ENCODE assay signal across 27 cellular contexts in the genomic region with DNA sequence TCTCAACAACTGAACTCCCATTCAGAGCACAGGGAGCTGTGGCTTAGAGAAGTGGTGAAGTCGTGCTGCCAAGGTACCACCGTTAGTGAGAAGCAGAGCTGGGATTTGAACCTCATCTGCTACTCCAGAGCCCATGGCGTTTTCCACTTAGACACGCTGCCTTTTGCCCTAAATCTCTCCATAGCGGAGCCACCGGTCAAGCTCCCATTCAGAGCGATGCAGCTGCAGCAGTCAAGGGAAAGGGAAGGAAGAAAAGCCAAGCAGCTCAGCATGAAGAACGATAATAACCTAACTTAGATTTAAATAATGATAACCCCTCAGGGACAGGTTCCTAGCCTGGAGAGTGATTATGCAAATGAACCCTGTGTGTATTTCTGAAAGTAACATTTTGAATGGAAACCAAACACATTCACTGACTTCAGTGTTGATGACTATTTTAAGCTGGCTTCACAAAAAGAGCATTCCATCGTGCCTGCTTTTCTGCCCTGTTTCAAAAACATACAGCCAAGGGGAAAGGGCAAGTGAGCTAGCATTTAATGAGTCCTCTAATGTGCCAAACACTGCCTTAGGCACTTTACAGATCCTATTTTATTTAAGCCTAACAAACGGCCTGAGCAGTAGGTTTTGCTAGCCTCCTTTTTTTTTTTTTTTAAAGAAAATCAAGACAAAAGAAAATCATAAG.
DNase-seq lines count a peak whose midpoint lies in the region; ATAC-seq, FAIRE-seq and TF ChIP-seq lines count a peak whose summit lies in the region.
"Had no signal": no experiment of that assay in that cellular context is flagged by ENCODE, and none has a peak within 500 bp of the region (broad histone marks: within the 10 kb centered on the region; RNA-seq: fewer than 3 reads in every experiment).

No MANE protein-coding gene starts in this region.

- H3K4me1 ChIP-seq in lower lobe of right lung: no peaks in the 10 kb centered on the region
- H3K4me1 ChIP-seq: SJCRH30 had no signal

- TF ChIP-seq CTCF in WTC11 (IDR thresholded peaks at IDR 0.05) (no peak), D721Med (IDR thresholded peaks at IDR 0.05; ENCODE audit: insufficient read depth, missing control alignments) (no peak), lower lobe of right lung (IDR thresholded peaks at IDR 0.05) (no peak)

- no peaks in the 10 kb centered on the region for H3K36me3 ChIP-seq in lower lobe of right lung
- H3K36me3 ChIP-seq: SJCRH30 had no signal

- no peaks in the 10 kb centered on the region for H3K27me3 ChIP-seq in lower lobe of right lung (ENCODE audit: low read depth)
- H3K27me3 ChIP-seq: SJCRH30 had no signal

- POLR2A ChIA-PET in WTC11 (lab: Charles Lee): no interaction called here

- no peak overlapping the region for H3K4me3 ChIP-seq in lower lobe of right lung
- H3K4me3 ChIP-seq: SJCRH30 had no signal

- intact Hi-C loops in lower lobe of right lung (cut with DNase I): no loop called here

- ATAC-seq in WTC11 (peak; percentile 60), HG02623 (IDR thresholded peaks at IDR 0.05; ENCODE audit: unreplicated experiment) (no peak), lower lobe of right lung (no peak), HG03108 (IDR thresholded peaks at IDR 0.05; ENCODE audit: unreplicated experiment) (no peak)
- ATAC-seq: T-cell had no signal

- H3K4me1 Mint-ChIP-seq in WTC11: peaks cover 8% of the 10 kb centered on the region
- H3K4me1 Mint-ChIP-seq: CD8-positive, alpha-beta memory T cell; T-cell had no signal

- no peaks in the 10 kb centered on the region for H3K9me3 Mint-ChIP-seq in WTC11

- FAIRE-seq in D721Med (lab: Jason Lieb, UNC): no peak
- FAIRE-seq: GM18507, GM19239, H54, RCC 7860 had no signal

- no peak overlapping the region for H3K4me3 Mint-ChIP-seq in WTC11
- H3K4me3 Mint-ChIP-seq: CD8-positive, alpha-beta memory T cell; HFFc6; T-cell had no signal

- no peak overlapping the region for H3K27ac ChIP-seq in lower lobe of right lung
- H3K27ac ChIP-seq: KMS-11, SJCRH30 had no signal

- DNase-seq in NCI-H1048 (lab: John Stamatoyannopoulos, UW): peak; percentile 1
- DNase-seq in WTC11 (ENCODE audit: low spot score): no peak
- DNase-seq in iPS-NIHi7 (ENCODE audit: extremely low spot score): peak; percentile 14
- no peak for DNase-seq in D721Med (ENCODE audit: insufficient read length, low spot score)
- DNase-seq in lower lobe of right lung: no peak
- DNase-seq: AML-193; C1 segment of cervical spinal cord; Calu3; CD8-positive, alpha-beta memory T cell; GDM1; HFFc6; IMR-90; NCI-H1105 treated with DMSO at 0.1 percent for 48 hours; NCI-H187 treated with DMSO at 0.1 percent for 48 hours; NCI-H2107; NCI-H2227 treated with DMSO at 0.1 percent for 48 hours; NCI-H510A; OCI-M1; SJCRH30; T-cell had no signal

- no peak overlapping the region for H3K27ac Mint-ChIP-seq in WTC11
- H3K27ac Mint-ChIP-seq: CD8-positive, alpha-beta memory T cell; HFFc6; T-cell had no signal

- CTCF ChIA-PET in WTC11 (lab: Charles Lee): no interaction called here

- H3K27me3 Mint-ChIP-seq in WTC11 (ENCODE audit: low read depth): no peaks in the 10 kb centered on the region; the same call in 1 of the 2 replicates
- H3K27me3 Mint-ChIP-seq: CD8-positive, alpha-beta memory T cell; T-cell had no signal

- H3K9me3 ChIP-seq in lower lobe of right lung: no peaks in the 10 kb centered on the region
- H3K9me3 ChIP-seq: SJCRH30 had no signal

- H3K36me3 Mint-ChIP-seq in WTC11: no peaks in the 10 kb centered on the region
- H3K36me3 Mint-ChIP-seq: CD8-positive, alpha-beta memory T cell; T-cell had no signal

TF ChIP-seq in WTC11, 78 proteins besides CTCF, POLR2A, EP300 and RAD21 (continues in another document):
- TF ChIP-seq SMAD3 (CRISPR knock-in tag; IDR thresholded peaks at IDR 0.05; ENCODE audit: borderline replicate concordance): no peak
- TF ChIP-seq TEAD1 (CRISPR knock-in tag; IDR thresholded peaks at IDR 0.05): no peak
- no peak for TF ChIP-seq CREM (CRISPR knock-in tag; IDR thresholded peaks at IDR 0.05)
- TF ChIP-seq TEAD4 (CRISPR knock-in tag; IDR thresholded peaks at IDR 0.05): no peak
- TF ChIP-seq, protein P1, sequence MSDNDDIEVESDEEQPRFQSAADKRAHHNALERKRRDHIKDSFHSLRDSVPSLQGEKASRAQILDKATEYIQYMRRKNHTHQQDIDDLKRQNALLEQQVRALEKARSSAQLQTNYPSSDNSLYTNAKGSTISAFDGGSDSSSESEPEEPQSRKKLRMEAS (CRISPR knock-in tag; IDR thresholded peaks at IDR 0.05): no peak
- TF ChIP-seq, protein P2, sequence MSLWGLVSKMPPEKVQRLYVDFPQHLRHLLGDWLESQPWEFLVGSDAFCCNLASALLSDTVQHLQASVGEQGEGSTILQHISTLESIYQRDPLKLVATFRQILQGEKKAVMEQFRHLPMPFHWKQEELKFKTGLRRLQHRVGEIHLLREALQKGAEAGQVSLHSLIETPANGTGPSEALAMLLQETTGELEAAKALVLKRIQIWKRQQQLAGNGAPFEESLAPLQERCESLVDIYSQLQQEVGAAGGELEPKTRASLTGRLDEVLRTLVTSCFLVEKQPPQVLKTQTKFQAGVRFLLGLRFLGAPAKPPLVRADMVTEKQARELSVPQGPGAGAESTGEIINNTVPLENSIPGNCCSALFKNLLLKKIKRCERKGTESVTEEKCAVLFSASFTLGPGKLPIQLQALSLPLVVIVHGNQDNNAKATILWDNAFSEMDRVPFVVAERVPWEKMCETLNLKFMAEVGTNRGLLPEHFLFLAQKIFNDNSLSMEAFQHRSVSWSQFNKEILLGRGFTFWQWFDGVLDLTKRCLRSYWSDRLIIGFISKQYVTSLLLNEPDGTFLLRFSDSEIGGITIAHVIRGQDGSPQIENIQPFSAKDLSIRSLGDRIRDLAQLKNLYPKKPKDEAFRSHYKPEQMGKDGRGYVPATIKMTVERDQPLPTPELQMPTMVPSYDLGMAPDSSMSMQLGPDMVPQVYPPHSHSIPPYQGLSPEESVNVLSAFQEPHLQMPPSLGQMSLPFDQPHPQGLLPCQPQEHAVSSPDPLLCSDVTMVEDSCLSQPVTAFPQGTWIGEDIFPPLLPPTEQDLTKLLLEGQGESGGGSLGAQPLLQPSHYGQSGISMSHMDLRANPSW (CRISPR knock-in tag; conservative IDR thresholded peaks at IDR 0.05; ENCODE audit: low read depth): no peak
- no peak for TF ChIP-seq ELF4 (CRISPR knock-in tag; IDR thresholded peaks at IDR 0.05; ENCODE audit: low read depth)
- TF ChIP-seq, protein P3, sequence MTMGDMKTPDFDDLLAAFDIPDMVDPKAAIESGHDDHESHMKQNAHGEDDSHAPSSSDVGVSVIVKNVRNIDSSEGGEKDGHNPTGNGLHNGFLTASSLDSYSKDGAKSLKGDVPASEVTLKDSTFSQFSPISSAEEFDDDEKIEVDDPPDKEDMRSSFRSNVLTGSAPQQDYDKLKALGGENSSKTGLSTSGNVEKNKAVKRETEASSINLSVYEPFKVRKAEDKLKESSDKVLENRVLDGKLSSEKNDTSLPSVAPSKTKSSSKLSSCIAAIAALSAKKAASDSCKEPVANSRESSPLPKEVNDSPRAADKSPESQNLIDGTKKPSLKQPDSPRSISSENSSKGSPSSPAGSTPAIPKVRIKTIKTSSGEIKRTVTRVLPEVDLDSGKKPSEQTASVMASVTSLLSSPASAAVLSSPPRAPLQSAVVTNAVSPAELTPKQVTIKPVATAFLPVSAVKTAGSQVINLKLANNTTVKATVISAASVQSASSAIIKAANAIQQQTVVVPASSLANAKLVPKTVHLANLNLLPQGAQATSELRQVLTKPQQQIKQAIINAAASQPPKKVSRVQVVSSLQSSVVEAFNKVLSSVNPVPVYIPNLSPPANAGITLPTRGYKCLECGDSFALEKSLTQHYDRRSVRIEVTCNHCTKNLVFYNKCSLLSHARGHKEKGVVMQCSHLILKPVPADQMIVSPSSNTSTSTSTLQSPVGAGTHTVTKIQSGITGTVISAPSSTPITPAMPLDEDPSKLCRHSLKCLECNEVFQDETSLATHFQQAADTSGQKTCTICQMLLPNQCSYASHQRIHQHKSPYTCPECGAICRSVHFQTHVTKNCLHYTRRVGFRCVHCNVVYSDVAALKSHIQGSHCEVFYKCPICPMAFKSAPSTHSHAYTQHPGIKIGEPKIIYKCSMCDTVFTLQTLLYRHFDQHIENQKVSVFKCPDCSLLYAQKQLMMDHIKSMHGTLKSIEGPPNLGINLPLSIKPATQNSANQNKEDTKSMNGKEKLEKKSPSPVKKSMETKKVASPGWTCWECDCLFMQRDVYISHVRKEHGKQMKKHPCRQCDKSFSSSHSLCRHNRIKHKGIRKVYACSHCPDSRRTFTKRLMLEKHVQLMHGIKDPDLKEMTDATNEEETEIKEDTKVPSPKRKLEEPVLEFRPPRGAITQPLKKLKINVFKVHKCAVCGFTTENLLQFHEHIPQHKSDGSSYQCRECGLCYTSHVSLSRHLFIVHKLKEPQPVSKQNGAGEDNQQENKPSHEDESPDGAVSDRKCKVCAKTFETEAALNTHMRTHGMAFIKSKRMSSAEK (CRISPR knock-in tag; IDR thresholded peaks at IDR 0.05; ENCODE audit: borderline replicate concordance): no peak
- TF ChIP-seq, protein P4, sequence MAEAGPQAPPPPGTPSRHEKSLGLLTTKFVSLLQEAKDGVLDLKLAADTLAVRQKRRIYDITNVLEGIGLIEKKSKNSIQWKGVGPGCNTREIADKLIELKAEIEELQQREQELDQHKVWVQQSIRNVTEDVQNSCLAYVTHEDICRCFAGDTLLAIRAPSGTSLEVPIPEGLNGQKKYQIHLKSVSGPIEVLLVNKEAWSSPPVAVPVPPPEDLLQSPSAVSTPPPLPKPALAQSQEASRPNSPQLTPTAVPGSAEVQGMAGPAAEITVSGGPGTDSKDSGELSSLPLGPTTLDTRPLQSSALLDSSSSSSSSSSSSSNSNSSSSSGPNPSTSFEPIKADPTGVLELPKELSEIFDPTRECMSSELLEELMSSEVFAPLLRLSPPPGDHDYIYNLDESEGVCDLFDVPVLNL (CRISPR knock-in tag; IDR thresholded peaks at IDR 0.05; ENCODE audit: borderline replicate concordance, low read depth): no peak
- TF ChIP-seq TP53 (CRISPR knock-in tag; IDR thresholded peaks at IDR 0.05): no peak
- no peak for TF ChIP-seq EMX1 (CRISPR knock-in tag; IDR thresholded peaks at IDR 0.05)
- TF ChIP-seq ESRRA (CRISPR knock-in tag; IDR thresholded peaks at IDR 0.05; ENCODE audit: borderline replicate concordance): no peak
- TF ChIP-seq MYBL2 (CRISPR knock-in tag; IDR thresholded peaks at IDR 0.05): no peak
- TF ChIP-seq, protein P5, sequence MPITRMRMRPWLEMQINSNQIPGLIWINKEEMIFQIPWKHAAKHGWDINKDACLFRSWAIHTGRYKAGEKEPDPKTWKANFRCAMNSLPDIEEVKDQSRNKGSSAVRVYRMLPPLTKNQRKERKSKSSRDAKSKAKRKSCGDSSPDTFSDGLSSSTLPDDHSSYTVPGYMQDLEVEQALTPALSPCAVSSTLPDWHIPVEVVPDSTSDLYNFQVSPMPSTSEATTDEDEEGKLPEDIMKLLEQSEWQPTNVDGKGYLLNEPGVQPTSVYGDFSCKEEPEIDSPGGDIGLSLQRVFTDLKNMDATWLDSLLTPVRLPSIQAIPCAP (CRISPR knock-in tag; IDR thresholded peaks at IDR 0.05): no peak
- no peak for TF ChIP-seq ZNF138 (CRISPR knock-in tag; conservative IDR thresholded peaks at IDR 0.05)

Comparison
In these comparisons a context has a peak if more than half of its experiments do, and no peak if none do; other contexts are left out.
1. DNase-seq: peak in NCI-H1048 (single experiment) and iPS-NIHi7 (single experiment); none in WTC11 (single experiment), D721Med (single experiment) and lower lobe of right lung (single experiment).